ENCODE assay signal across 9 cellular contexts in the genomic region with DNA sequence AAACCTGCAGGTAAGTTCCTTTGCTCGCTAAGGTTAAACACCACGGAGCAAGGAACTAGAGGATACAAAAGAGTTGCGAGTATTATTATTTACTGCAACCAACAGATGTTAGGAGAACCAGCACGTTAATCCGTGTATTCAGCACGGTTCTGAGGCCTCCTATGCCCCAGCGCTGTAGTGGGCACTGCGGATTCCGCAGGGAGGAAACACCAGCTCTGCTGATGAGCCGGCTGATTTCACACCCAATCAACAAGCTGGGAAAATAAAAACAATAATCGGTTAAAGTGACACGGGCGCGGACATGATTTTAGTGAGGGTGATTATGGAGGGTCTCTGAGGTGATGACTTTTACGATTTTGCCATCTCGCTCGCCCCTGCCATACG. TPM values are rescaled to one million over a fixed set of nuclear protein-coding genes. Genes with fewer than 3 reads are reported as not detected.
DNase-seq lines count a peak whose midpoint lies in the region; TF ChIP-seq lines count a peak whose summit lies in the region.
"Had no signal": no experiment of that assay in that cellular context is flagged by ENCODE, and none has a peak within 500 bp of the region (broad histone marks: within the 10 kb centered on the region; RNA-seq: fewer than 3 reads in every experiment).

No MANE protein-coding gene starts in this region.

- H2AK5ac ChIP-seq in mesenchymal stem cell (ENCODE audit: low read length, severe bottlenecking) = no peak overlapping the region

- peak overlapping the region; percentile 58 for H3K4me2 ChIP-seq in mesenchymal stem cell (ENCODE audit: low read length, poor library complexity, severe bottlenecking)

- H3K27ac Mint-ChIP-seq in activated naive CD4-positive, alpha-beta T cell treated with anti-CD3 and anti-CD28 coated beads, Interleukin-2, amount 50 U/mL, for 24 hours = no peak overlapping the region

- H3K27ac ChIP-seq in breast epithelium (peak overlapping the region; percentile 63 to 86), mesenchymal stem cell (ENCODE audit: low read length, poor library complexity, severe bottlenecking) (no peak overlapping the region), uterus (peak overlapping the region; percentile 67 to 74)
- H3K27ac ChIP-seq: SK-N-MC had no signal

- H2BK12ac ChIP-seq in mesenchymal stem cell (ENCODE audit: low read length in 2 of 2) = no peak overlapping the region

- H3K4me3 ChIP-seq in breast epithelium = peak overlapping the region; percentile 58 to 85 (median 75)
- H3K4me3 ChIP-seq in mesenchymal stem cell (ENCODE audit: insufficient read depth in 1 of 2, low read depth in 1 of 2, low read length in 2 of 2) = peak overlapping the region in 1 of 2 experiments; percentile 89
- peak overlapping the region; percentile 62 to 78 for H3K4me3 ChIP-seq in uterus

- H3K27me3 ChIP-seq in breast epithelium = no peaks in the 10 kb centered on the region
- H3K27me3 ChIP-seq in mesenchymal stem cell (ENCODE audit: control insufficient read depth in 1 of 2, insufficient read depth in 1 of 2, low read length in 2 of 2) = no peaks in the 10 kb centered on the region
- no peaks in the 10 kb centered on the region for H3K27me3 ChIP-seq in uterus

- H3K4ac ChIP-seq in mesenchymal stem cell (ENCODE audit: low read depth in 1 of 2, low read length in 2 of 2) = no peak overlapping the region

- WGBS in mesenchymal stem cell = 83% methylated on average over 18 of the region's 18 CpGs

- no peak overlapping the region for H2BK120ac ChIP-seq in mesenchymal stem cell (ENCODE audit: low read depth, low read length)

- peak overlapping the region; percentile 72 for H4K8ac ChIP-seq in mesenchymal stem cell (ENCODE audit: low read length)

- H3K36me3 Mint-ChIP-seq in activated naive CD4-positive, alpha-beta T cell treated with anti-CD3 and anti-CD28 coated beads, Interleukin-2, amount 50 U/mL, for 24 hours = no peaks in the 10 kb centered on the region

- peak overlapping the region; percentile 8 for H3K4me3 Mint-ChIP-seq in activated naive CD4-positive, alpha-beta T cell treated with anti-CD3 and anti-CD28 coated beads, Interleukin-2, amount 50 U/mL, for 24 hours

- H3K23ac ChIP-seq in mesenchymal stem cell (ENCODE audit: low read length in 2 of 2) = no peak overlapping the region

- no peak for DNase-seq in activated naive CD4-positive, alpha-beta T cell treated with Interleukin-2 at 50 U/mL for 16 hours
- DNase-seq in breast epithelium (ENCODE audit: low spot score in 2 of 2) (no peak), mesenchymal stem cell (no peak), uterus (no peak), NCI-H187 treated with DMSO at 0.1 percent for 48 hours (lab: John Stamatoyannopoulos, UW) (no peak), NCI-H226 (no peak), A172 (ENCODE audit: low spot score) (no peak)

- H2BK5ac ChIP-seq in mesenchymal stem cell (ENCODE audit: low read depth, low read length, poor library complexity, severe bottlenecking) = no peak overlapping the region

- peaks cover 8% of the 10 kb centered on the region for H3K79me1 ChIP-seq in mesenchymal stem cell (replicated peaks; ENCODE audit: low read length, poor library complexity, severe bottlenecking)

- H3K9me3 ChIP-seq in breast epithelium (no peaks in the 10 kb centered on the region), mesenchymal stem cell (ENCODE audit: control insufficient read depth, low read length) (no peaks in the 10 kb centered on the region), uterus (no peaks in the 10 kb centered on the region)

- H3K36me3 ChIP-seq in breast epithelium (no peaks in the 10 kb centered on the region), mesenchymal stem cell (ENCODE audit: control insufficient read depth in 1 of 2, insufficient read depth in 2 of 2, low read depth in 1 of 2, low read length in 2 of 2) (no peaks in the 10 kb centered on the region), uterus (no peaks in the 10 kb centered on the region)

- H2BK15ac ChIP-seq in mesenchymal stem cell (ENCODE audit: low read depth, poor library complexity, severe bottlenecking) = no peak overlapping the region

- intact Hi-C loops in breast epithelium (cut with DNase I; ENCODE audit: low total_unique reads) = no loop called here
- intact Hi-C loops in uterus (cut with DNase I; ENCODE audit: low total_unique reads) = no loop called here

- H3K4me1 ChIP-seq in breast epithelium (peaks cover 0 to 2% of the 10 kb centered on the region in 2 donors), mesenchymal stem cell (ENCODE audit: control insufficient read depth, insufficient read depth, low read depth, low read length) (peaks cover 8% of the 10 kb centered on the region), uterus (peaks cover 3 to 9% of the 10 kb centered on the region in 2 donors)

- no peak overlapping the region for H4K91ac ChIP-seq in mesenchymal stem cell (ENCODE audit: low read length)

- no peaks in the 10 kb centered on the region for H3K4me1 Mint-ChIP-seq in activated naive CD4-positive, alpha-beta T cell treated with anti-CD3 and anti-CD28 coated beads, Interleukin-2, amount 50 U/mL, for 24 hours

- TF ChIP-seq POLR2A in breast epithelium (IDR thresholded peaks at IDR 0.05) (no peak), uterus (IDR thresholded peaks at IDR 0.05) (no peak)

- peak overlapping the region; percentile 73 to 80 for H3K18ac ChIP-seq in mesenchymal stem cell (ENCODE audit: low read depth in 1 of 2, low read length in 2 of 2)

- no peak overlapping the region for H3K14ac ChIP-seq in mesenchymal stem cell (ENCODE audit: low read length in 2 of 2)

- H3K9me3 Mint-ChIP-seq in activated naive CD4-positive, alpha-beta T cell treated with anti-CD3 and anti-CD28 coated beads, Interleukin-2, amount 50 U/mL, for 24 hours = no peaks in the 10 kb centered on the region

- peak overlapping the region; percentile 82 for H3K9ac ChIP-seq in mesenchymal stem cell (ENCODE audit: low read length)

- H3K27me3 Mint-ChIP-seq in activated naive CD4-positive, alpha-beta T cell treated with anti-CD3 and anti-CD28 coated beads, Interleukin-2, amount 50 U/mL, for 24 hours = peaks cover 28% of the 10 kb centered on the region

- TF ChIP-seq CTCF in breast epithelium (IDR thresholded peaks at IDR 0.05) (no peak), uterus (IDR thresholded peaks at IDR 0.05) (no peak)

- H2AFZ ChIP-seq in mesenchymal stem cell (ENCODE audit: low read depth, low read length) = peak overlapping the region; percentile 59

RNA-seq across cellular contexts. Expression of gene PRELID2, which starts 0.7 kb away (rescaled TPM):
- total RNA-seq in breast epithelium = 10 to 100 TPM; 15.5 to 24.6 (median 23.1) TPM
- polyA plus RNA-seq in mesenchymal stem cell (2013, experiment 1 of 2) = 3.5 TPM
- 3.7 TPM for polyA plus RNA-seq in mesenchymal stem cell (2013, experiment 2 of 2)
- total RNA-seq in uterus = 10 to 100 TPM; 21.8 to 54.5 (median 34.4) TPM
- total RNA-seq in A172 (2014; rRNA removed; shearing (Covaris generic)) = 26.3 and 28.1 TPM in 2 replicates

RNA-seq across cellular contexts. Expression of gene GRXCR2, which starts 37.0 kb away (rescaled TPM):
- total RNA-seq in breast epithelium (under 1 TPM in 1 of 3 donors, not detected in 2; 0.29 TPM), uterus (not detected)
- not detected for polyA plus RNA-seq in mesenchymal stem cell (2013, experiment 1 of 2)
- polyA plus RNA-seq in mesenchymal stem cell (2013, experiment 2 of 2) = not detected
- not detected in 2 replicates for total RNA-seq in A172 (2014; rRNA removed; shearing (Covaris generic))
